18 cellular contexts compared by ENCODE assay signal in genomic region chr6:130680118-130680517, GRCh38.
DNase-seq lines count a peak whose midpoint lies in the region; ATAC-seq and TF ChIP-seq lines count a peak whose summit lies in the region.
"Had no signal": no experiment of that assay in that cellular context is flagged by ENCODE, and none has a peak within 500 bp of the region (broad histone marks: within the 10 kb centered on the region; RNA-seq: fewer than 3 reads in every experiment).

No MANE protein-coding gene starts in this region.

- H3K36me3 Mint-ChIP-seq in stimulated activated naive B cell treated with anti-CD40 and anti-IgM and Interleukin-4, amounts not matched to agents 10 μg/mL and 1 μg/mL and 100 μg/mL, for 72 hours = peaks cover 0 to 3% of the 10 kb centered on the region in 2 donors
- no peaks in the 10 kb centered on the region for H3K36me3 Mint-ChIP-seq in CD4-positive, alpha-beta T cell (ENCODE audit: low read depth)

- H3K36me3 ChIP-seq in MG63 = no peaks in the 10 kb centered on the region
- H3K36me3 ChIP-seq in left lung = no peaks in the 10 kb centered on the region
- H3K36me3 ChIP-seq in upper lobe of left lung = no peaks in the 10 kb centered on the region

- H3K27me3 Mint-ChIP-seq in stimulated activated naive B cell treated with anti-CD40 and anti-IgM and Interleukin-4, amounts not matched to agents 10 μg/mL and 1 μg/mL and 100 μg/mL, for 72 hours = no peaks in the 10 kb centered on the region
- H3K27me3 Mint-ChIP-seq in CD4-positive, alpha-beta T cell = no peaks in the 10 kb centered on the region

- TF ChIP-seq POLR2A in upper lobe of left lung (IDR thresholded peaks at IDR 0.05) = no peak

- WGBS in upper lobe of left lung, 2 donors = 47 to 57% methylated on average over 3 of the region's 3 CpGs

- H3K4me3 ChIP-seq in MG63 (no peak overlapping the region), choroid plexus epithelial cell (ENCODE audit: low read depth, low read length) (no peak overlapping the region), left lung (no peak overlapping the region), upper lobe of left lung (no peak overlapping the region)
- H3K4me3 ChIP-seq: psoas muscle had no signal

- intact Hi-C loops in left lung (cut with DNase I) = no loop called here
- intact Hi-C loops in CD4-positive, alpha-beta T cell (cut with DNase I, micrococcal nuclease) = no loop called here

- H3K4me1 Mint-ChIP-seq in stimulated activated naive B cell treated with anti-CD40 and anti-IgM and Interleukin-4, amounts not matched to agents 10 μg/mL and 1 μg/mL and 100 μg/mL, for 72 hours = no peaks in the 10 kb centered on the region
- no peaks in the 10 kb centered on the region for H3K4me1 Mint-ChIP-seq in CD4-positive, alpha-beta T cell (ENCODE audit: low read depth)

- H3K27ac ChIP-seq in left lung (peak overlapping the region; percentile 10 to 75), upper lobe of left lung (peak overlapping the region; percentile 11 to 70 (median 14))
- H3K27ac ChIP-seq in CD4-positive, alpha-beta T cell (ENCODE audit: low read depth, low read length) = no peak overlapping the region

- peaks cover 8% of the 10 kb centered on the region in 2 donors for H3K9me3 Mint-ChIP-seq in stimulated activated naive B cell treated with anti-CD40 and anti-IgM and Interleukin-4, amounts not matched to agents 10 μg/mL and 1 μg/mL and 100 μg/mL, for 72 hours
- H3K9me3 Mint-ChIP-seq in CD4-positive, alpha-beta T cell = peaks cover 9% of the 10 kb centered on the region
- H3K9me3 Mint-ChIP-seq: nephron progenitor cell had no signal

- H3K4me1 ChIP-seq in left lung (no peaks in the 10 kb centered on the region), upper lobe of left lung (no peaks in the 10 kb centered on the region)
- H3K4me1 ChIP-seq: psoas muscle had no signal

- CTCF ChIA-PET in CD4-positive, alpha-beta T cell (lab: Charles Lee) = no interaction called here

- TF ChIP-seq CTCF in choroid plexus epithelial cell (conservative IDR thresholded peaks at IDR 0.05; ENCODE audit: low read depth, low read length) (no peak), left lung (IDR thresholded peaks at IDR 0.05) (no peak), upper lobe of left lung (IDR thresholded peaks at IDR 0.05) (no peak)
- no peak for TF ChIP-seq CTCF in CD4-positive, alpha-beta T cell (IDR thresholded peaks at IDR 0.05)

- no peak for TF ChIP-seq EP300 in upper lobe of left lung (IDR thresholded peaks at IDR 0.05)

- H3K9me3 ChIP-seq in MG63 (no peaks in the 10 kb centered on the region), left lung (peaks cover 0 to 4% of the 10 kb centered on the region in 2 donors), upper lobe of left lung (peaks cover 0 to 7% (median 0%) of the 10 kb centered on the region in 4 donors)
- no peaks in the 10 kb centered on the region for H3K9me3 ChIP-seq in CD4-positive, alpha-beta T cell (ENCODE audit: control insufficient read depth, low read length)
- H3K9me3 ChIP-seq: psoas muscle had no signal

- ATAC-seq in left lung (peak; percentile 63), upper lobe of left lung (ENCODE audit: low FRiP score in 2 of 2) (peak in 1 of 2 donors; percentile 66)
- ATAC-seq in stimulated activated naive B cell treated with anti-CD40 and anti-IgM and Interleukin-4, amounts not matched to agents 10 μg/mL and 1 μg/mL and 100 μg/mL, for 72 hours (replicated peaks) = no peak
- ATAC-seq in CD4-positive, alpha-beta T cell (ENCODE audit: poor library complexity) = no peak
- ATAC-seq: psoas muscle had no signal

- H3K27ac Mint-ChIP-seq in stimulated activated naive B cell treated with anti-CD40 and anti-IgM and Interleukin-4, amounts not matched to agents 10 μg/mL and 1 μg/mL and 100 μg/mL, for 72 hours = no peak overlapping the region
- no peak overlapping the region for H3K27ac Mint-ChIP-seq in CD4-positive, alpha-beta T cell
- H3K27ac Mint-ChIP-seq: activated naive CD4-positive, alpha-beta T cell treated with anti-CD3 and anti-CD28 coated beads for 36 hours; nephron progenitor cell had no signal

- H3K27me3 ChIP-seq in MG63 = no peaks in the 10 kb centered on the region
- no peaks in the 10 kb centered on the region for H3K27me3 ChIP-seq in left lung
- no peaks in the 10 kb centered on the region for H3K27me3 ChIP-seq in upper lobe of left lung
- H3K27me3 ChIP-seq in CD4-positive, alpha-beta T cell (ENCODE audit: control insufficient read depth, insufficient read depth, low read length) = no peaks in the 10 kb centered on the region

- no peak overlapping the region for H3K4me3 Mint-ChIP-seq in stimulated activated naive B cell treated with anti-CD40 and anti-IgM and Interleukin-4, amounts not matched to agents 10 μg/mL and 1 μg/mL and 100 μg/mL, for 72 hours
- H3K4me3 Mint-ChIP-seq in CD4-positive, alpha-beta T cell = no peak overlapping the region
- H3K4me3 Mint-ChIP-seq: activated naive CD4-positive, alpha-beta T cell treated with anti-CD3 and anti-CD28 coated beads for 36 hours; nephron progenitor cell had no signal

- peak; percentile 26 for DNase-seq in MG63
- peak; percentile 40 for DNase-seq in choroid plexus epithelial cell (ENCODE audit: low read depth)
- no peak for DNase-seq in left lung
- DNase-seq in upper lobe of left lung = no peak
- no peak for DNase-seq in stimulated activated naive B cell treated with anti-CD40 and anti-IgM and Interleukin-4, amounts not matched to agents 10 μg/mL and 1 μg/mL and 100 μg/mL, for 72 hours
- no peak for DNase-seq in T-helper 2 cell
- no peak for DNase-seq in CD4-positive, alpha-beta T cell
- DNase-seq: activated naive CD4-positive, alpha-beta T cell treated with anti-CD3 and anti-CD28 coated beads for 36 hours; caudate nucleus; DMS 273 treated with DMSO at 0.1 percent for 48 hours; effector memory CD4-positive, alpha-beta T cell; mesendoderm; NCI-H1436 treated with DMSO at 0.1 percent for 48 hours; NCI-H446; nephron progenitor cell; psoas muscle; SIG-M5; T-helper 9 cell had no signal

- POLR2A ChIA-PET in CD4-positive, alpha-beta T cell (lab: Charles Lee) = no interaction called here

Comparison
In these comparisons a context has a peak if more than half of its experiments do, and no peak if none do; other contexts are left out.
1. DNase-seq: peak in MG63 (single experiment) and choroid plexus epithelial cell (single experiment); none in left lung (0 of 2), upper lobe of left lung (0 of 2), stimulated activated naive B cell treated with anti-CD40 and anti-IgM and Interleukin-4, amounts not matched to agents 10 μg/mL and 1 μg/mL and 100 μg/mL, for 72 hours (single experiment), T-helper 2 cell (0 of 5) and CD4-positive, alpha-beta T cell (0 of 10).